Comparison of ENCODE assay signal across 19 cellular contexts in genomic region chr6:34098045-34098936, GRCh38. TPM values are rescaled to one million over a fixed set of nuclear protein-coding genes. Genes with fewer than 3 reads are reported as not detected.
"Had no signal": no experiment of that assay in that cellular context is flagged by ENCODE, and none has a peak within 500 bp of the region (broad histone marks: within the 10 kb centered on the region; RNA-seq: fewer than 3 reads in every experiment).

No MANE protein-coding gene starts in this region.

- FAIRE-seq: endometrium, frontal cortex, kidney had no signal

- DNase-seq: activated CD4-positive, alpha-beta T cell treated with anti-CD3 and anti-CD28 coated beads, Interleukin-2, amount 10 ng/mL, durations not matched to agents 24 days and 14 days; activated CD8-positive, alpha-beta T cell treated with anti-CD3 and anti-CD28 coated beads for 36 hours; activated naive CD4-positive, alpha-beta T cell treated with anti-CD3 and anti-CD28 coated beads for 36 hours; activated T-cell treated with anti-CD3 and anti-CD28 coated beads, Interleukin-2, amount 50 U/mL, for 1 hour; aorta; head of caudate nucleus; kidney; left lung; nephron progenitor cell; spleen; stimulated activated naive CD4-positive, alpha-beta T cell treated with Interleukin-2 at 50 U/mL for 16 hours; T-helper 9 cell; tibial artery had no signal

- H3K27ac ChIP-seq: coronary artery, left lung, spleen, tibial artery had no signal

- H3K9me3 Mint-ChIP-seq: activated CD4-positive, alpha-beta T cell treated with anti-CD3 and anti-CD28 coated beads, Interleukin-2, amount 10 ng/mL, durations not matched to agents 24 days and 14 days; activated CD8-positive, alpha-beta T cell treated with anti-CD3 and anti-CD28 coated beads for 36 hours; activated naive CD4-positive, alpha-beta T cell treated with anti-CD3 and anti-CD28 coated beads for 36 hours; activated T-helper 2 cell treated with anti-CD3 and anti-CD28 coated beads, Interferon-gamma antibody, Interleukin-2, Interleukin-4, amounts not matched to agents 10 μg/mL and 5 μg/mL and 100 μg/mL, durations not matched to agents 14 hours and 24 hours and 36 hours; nephron progenitor cell had no signal

- H3K4me1 Mint-ChIP-seq: activated CD4-positive, alpha-beta T cell treated with anti-CD3 and anti-CD28 coated beads, Interleukin-2, amount 10 ng/mL, durations not matched to agents 24 days and 14 days had no signal

- ATAC-seq: activated CD8-positive, alpha-beta T cell treated with anti-CD3 and anti-CD28 coated beads for 36 hours; left lung had no signal

- H3K27ac Mint-ChIP-seq: activated CD4-positive, alpha-beta T cell treated with anti-CD3 and anti-CD28 coated beads, Interleukin-2, amount 10 ng/mL, durations not matched to agents 24 days and 14 days; activated CD8-positive, alpha-beta T cell treated with anti-CD3 and anti-CD28 coated beads for 36 hours; activated naive CD4-positive, alpha-beta T cell treated with anti-CD3 and anti-CD28 coated beads for 36 hours; activated T-helper 2 cell treated with anti-CD3 and anti-CD28 coated beads, Interferon-gamma antibody, Interleukin-2, Interleukin-4, amounts not matched to agents 10 μg/mL and 5 μg/mL and 100 μg/mL, durations not matched to agents 14 hours and 24 hours and 36 hours; nephron progenitor cell had no signal

- H3K4me3 Mint-ChIP-seq: activated CD4-positive, alpha-beta T cell treated with anti-CD3 and anti-CD28 coated beads, Interleukin-2, amount 10 ng/mL, durations not matched to agents 24 days and 14 days; activated CD8-positive, alpha-beta T cell treated with anti-CD3 and anti-CD28 coated beads for 36 hours; activated naive CD4-positive, alpha-beta T cell treated with anti-CD3 and anti-CD28 coated beads for 36 hours; nephron progenitor cell had no signal

- H3K4me3 ChIP-seq: coronary artery, left lung, spleen, tibial artery had no signal

- H3K36me3 ChIP-seq: left lung, spleen, tibial artery had no signal

- H3K4me1 ChIP-seq: left lung, spleen, tibial artery had no signal

- H3K9me3 ChIP-seq: left lung, tibial artery had no signal

RNA-seq across cellular contexts. Expression of gene GRM4, which starts 47.6 kb away (rescaled TPM):
- total RNA-seq: activated CD4-positive, alpha-beta T cell treated with anti-CD3 and anti-CD28 coated beads, Interleukin-2, amount 10 ng/mL, durations not matched to agents 24 days and 14 days; activated T-helper 2 cell treated with anti-CD3 and anti-CD28 coated beads, Interferon-gamma antibody, Interleukin-2, Interleukin-4, amounts not matched to agents 10 μg/mL and 5 μg/mL and 100 μg/mL, durations not matched to agents 14 hours and 24 hours and 36 hours; aorta; kidney; left lung; lung microvascular endothelial cell; pulmonary artery endothelial cell had no signal
- polyA plus RNA-seq: aorta had no signal
